8 cellular contexts compared by ENCODE assay signal in the genomic region with DNA sequence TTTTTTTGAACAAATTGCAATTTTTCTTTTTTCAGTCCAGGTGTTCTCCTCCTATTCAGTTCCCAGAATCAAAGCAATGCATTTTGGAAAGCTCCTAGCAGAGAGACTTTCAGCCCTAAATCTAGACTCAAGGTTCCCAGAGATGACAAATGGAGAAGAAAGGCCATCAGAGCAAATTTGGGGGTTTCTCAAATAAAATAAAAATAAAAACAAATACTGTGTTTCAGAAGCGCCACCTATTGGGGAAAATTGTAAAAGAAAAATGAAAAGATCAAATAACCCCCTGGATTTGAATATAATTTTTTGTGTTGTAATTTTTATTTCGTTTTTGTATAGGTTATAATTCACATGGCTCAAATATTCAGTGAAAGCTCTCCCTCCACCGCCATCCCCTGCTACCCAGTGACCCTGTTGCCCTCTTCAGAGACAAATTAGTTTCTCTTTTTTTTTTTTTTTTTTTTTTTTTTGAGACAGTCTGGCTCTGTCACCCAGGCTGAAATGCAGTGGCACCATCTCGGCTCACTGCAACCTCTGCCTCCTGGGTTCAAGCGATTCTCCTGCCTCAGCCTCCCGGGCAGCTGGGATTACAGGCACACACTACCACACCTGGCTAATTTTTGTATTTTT. TPM values are rescaled to one million over a fixed set of nuclear protein-coding genes. Genes with fewer than 3 reads are reported as not detected.
DNase-seq lines count a peak whose midpoint lies in the region; ATAC-seq and TF ChIP-seq lines count a peak whose summit lies in the region.

No MANE protein-coding gene starts in this region.

- H3K9me3 Mint-ChIP-seq in osteocyte (ENCODE audit: unreplicated experiment), result no peaks in the 10 kb centered on the region

- no peak for ATAC-seq in GM19035 (IDR thresholded peaks at IDR 0.05; ENCODE audit: unreplicated experiment)

- peaks cover 34% of the 10 kb centered on the region for H3K27me3 Mint-ChIP-seq in osteocyte (ENCODE audit: unreplicated experiment)

- no peak overlapping the region for H3K27ac Mint-ChIP-seq in osteocyte (ENCODE audit: unreplicated experiment)

- TF ChIP-seq CTCF in osteocyte (IDR thresholded peaks at IDR 0.05), result peak; percentile 66

- no peak overlapping the region for H3K4me3 Mint-ChIP-seq in osteocyte (ENCODE audit: unreplicated experiment)

- peaks cover 1% of the 10 kb centered on the region for H3K4me1 Mint-ChIP-seq in osteocyte (ENCODE audit: unreplicated experiment)

- H3K36me3 Mint-ChIP-seq in osteocyte (ENCODE audit: unreplicated experiment), result no peaks in the 10 kb centered on the region

- peak; percentile 5 for DNase-seq in NCI-H82 (lab: John Stamatoyannopoulos, UW)
- DNase-seq in NCI-H82 treated with DMSO at 0.1 percent for 48 hours (lab: John Stamatoyannopoulos, UW; ENCODE audit: unreplicated experiment), result no peak
- DNase-seq in NCI-H1105 (lab: John Stamatoyannopoulos, UW), result peak; percentile 22
- DNase-seq in central memory CD4-positive, alpha-beta T cell, result peak; percentile 58
- no peak for DNase-seq in osteocyte (ENCODE audit: extremely low spot score, unreplicated experiment)
- no peak for DNase-seq in AG20443 (ENCODE audit: low spot score)
- DNase-seq in Ammon's horn (ENCODE audit: low spot score), result no peak

RNA-seq across cellular contexts. Expression of a gene that starts 6.2 kb away (rescaled TPM):
- 47.3 and 49.0 TPM in 2 replicates for total RNA-seq in osteocyte

RNA-seq across cellular contexts. Expression of a gene that starts 9.1 kb away (rescaled TPM):
- not detected in 2 replicates for total RNA-seq in osteocyte

RNA-seq across cellular contexts. Expression of a gene that starts 10.7 kb away (rescaled TPM):
- total RNA-seq in osteocyte, result not detected in 2 replicates

RNA-seq across cellular contexts. Expression of a gene that starts 48.2 kb away (rescaled TPM):
- total RNA-seq in osteocyte, result 142 and 171 TPM in 2 replicates

RNA-seq across cellular contexts. Expression of a gene that starts 48.7 kb away (rescaled TPM):
- total RNA-seq in osteocyte, result not detected in 2 replicates

Comparison
In these comparisons a context has a peak if more than half of its experiments do, and no peak if none do; other contexts are left out.
1. DNase-seq: peak in NCI-H82 (single experiment), NCI-H1105 (single experiment) and central memory CD4-positive, alpha-beta T cell (single experiment); none in NCI-H82 treated with DMSO at 0.1 percent for 48 hours (single experiment), osteocyte (single experiment), AG20443 (single experiment) and Ammon's horn (single experiment).